Comparison of ENCODE assay signal across 1 cellular context in the genomic region with DNA sequence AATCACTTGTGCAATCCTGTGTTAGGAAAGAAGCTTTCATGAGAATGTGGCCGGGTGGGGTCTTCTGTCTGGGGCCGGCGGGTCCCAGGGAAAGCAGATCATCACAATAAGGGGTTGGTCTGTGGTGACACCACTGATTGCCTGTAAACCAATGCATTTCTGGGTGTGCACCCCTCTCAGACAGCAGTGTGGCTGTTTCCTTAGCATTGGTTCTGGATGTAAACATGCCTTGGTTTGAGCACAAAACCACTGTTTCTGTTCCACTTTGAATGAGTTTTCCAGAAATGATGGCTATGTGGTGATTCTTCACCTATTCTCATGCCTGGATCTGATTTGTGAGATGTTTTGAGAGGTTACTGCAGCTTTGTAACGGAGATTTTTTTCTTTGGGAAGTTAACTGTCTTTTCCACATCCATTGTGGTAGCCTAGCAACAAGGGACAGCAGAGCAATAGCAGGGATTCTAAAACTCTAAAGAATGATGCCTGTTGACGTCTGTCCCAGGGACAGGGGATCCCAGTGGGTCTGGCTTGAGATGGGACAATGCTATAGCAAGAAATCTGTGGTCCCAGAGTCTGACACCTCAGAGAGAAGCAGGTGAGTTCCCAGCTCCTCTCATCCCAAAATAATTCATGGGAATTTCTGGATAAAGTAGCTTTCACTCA.
TF ChIP-seq lines count a peak whose summit lies in the region.

Gene CCDC192, plus strand, starts transcription at position 479 of the 663 bp plus-strand sequence. Its CDS starts 55 bp downstream, at position 534.

TF ChIP-seq in K562, 482 proteins besides CTCF, POLR2A, EP300 and RAD21:
- TF ChIP-seq GATAD2A (IDR thresholded peaks at IDR 0.05) (no peak), RFX1 (IDR thresholded peaks at IDR 0.05) (peak; percentile 24)
- TF ChIP-seq, protein P1, sequence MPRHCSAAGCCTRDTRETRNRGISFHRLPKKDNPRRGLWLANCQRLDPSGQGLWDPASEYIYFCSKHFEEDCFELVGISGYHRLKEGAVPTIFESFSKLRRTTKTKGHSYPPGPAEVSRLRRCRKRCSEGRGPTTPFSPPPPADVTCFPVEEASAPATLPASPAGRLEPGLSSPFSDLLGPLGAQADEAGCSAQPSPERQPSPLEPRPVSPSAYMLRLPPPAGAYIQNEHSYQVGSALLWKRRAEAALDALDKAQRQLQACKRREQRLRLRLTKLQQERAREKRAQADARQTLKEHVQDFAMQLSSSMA (CRISPR knock-in tag; IDR thresholded peaks at IDR 0.05): no peak
